Comparison of ENCODE assay signal across 39 cellular contexts in the genomic region with DNA sequence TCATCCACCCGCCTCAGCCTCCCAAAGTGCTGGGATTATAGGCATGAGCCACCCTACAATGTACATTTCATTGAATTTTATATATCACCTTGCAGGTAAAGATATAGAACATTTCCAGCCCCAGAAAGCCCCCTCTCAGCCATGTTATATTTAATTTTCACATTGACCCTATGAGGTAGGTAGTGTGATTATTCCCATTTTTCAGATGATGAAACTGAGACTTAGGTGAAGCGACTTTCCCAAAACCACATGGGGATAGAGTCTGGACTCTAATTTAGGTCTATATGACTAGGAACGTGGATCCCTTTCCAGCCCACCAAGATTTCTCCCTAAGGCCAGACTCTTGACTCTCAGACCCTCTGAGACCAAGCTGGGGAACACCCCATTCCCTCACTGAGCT. TPM values are rescaled to one million over a fixed set of nuclear protein-coding genes. Genes with fewer than 3 reads are reported as not detected.
"Had no signal": no experiment of that assay in that cellular context is flagged by ENCODE, and none has a peak within 500 bp of the region (broad histone marks: within the 10 kb centered on the region; RNA-seq: fewer than 3 reads in every experiment).

No MANE protein-coding gene starts in this region.

- H3K27me3 ChIP-seq: MG63 had no signal

- H3K9me3 ChIP-seq: MG63 had no signal

- H3K36me3 ChIP-seq: MG63 had no signal

- DNase-seq: Karpas-422, Kasumi-1, MG63, MM.1S, MV-4-11, NCI-H1048, NCI-H1092, NCI-H1092 treated with DMSO at 0.1 percent for 48 hours, NCI-H1105, NCI-H1105 treated with DMSO at 0.1 percent for 48 hours, NCI-H1417, NCI-H1417 treated with DMSO at 0.1 percent for 48 hours, NCI-H1436, NCI-H1436 treated with DMSO at 0.1 percent for 48 hours, NCI-H146, NCI-H1694, NCI-H1694 treated with DMSO at 0.1 percent for 48 hours, NCI-H187, NCI-H187 treated with DMSO at 0.1 percent for 48 hours, NCI-H1930, NCI-H2029, NCI-H2029 treated with DMSO at 0.1 percent for 48 hours, NCI-H2081, NCI-H2081 treated with DMSO at 0.1 percent for 48 hours, NCI-H2107, NCI-H2171, NCI-H2171 treated with DMSO at 0.1 percent for 48 hours, NCI-H2227 treated with DMSO at 0.1 percent for 48 hours, NCI-H226, NCI-H345, NCI-H446, NCI-H446 treated with DMSO at 0.1 percent for 48 hours, NCI-H510A, NCI-H510A treated with DMSO at 0.1 percent for 48 hours, NCI-H524 had no signal

- H3K4me3 ChIP-seq: MG63 had no signal

RNA-seq across cellular contexts. Expression of a gene that starts 43.5 kb away (rescaled TPM):
- total RNA-seq: LHCN-M2, M059J, MCF 10A, NCI-H460 had no signal
